ENCODE assay signal across 1 cellular context in the genomic region with DNA sequence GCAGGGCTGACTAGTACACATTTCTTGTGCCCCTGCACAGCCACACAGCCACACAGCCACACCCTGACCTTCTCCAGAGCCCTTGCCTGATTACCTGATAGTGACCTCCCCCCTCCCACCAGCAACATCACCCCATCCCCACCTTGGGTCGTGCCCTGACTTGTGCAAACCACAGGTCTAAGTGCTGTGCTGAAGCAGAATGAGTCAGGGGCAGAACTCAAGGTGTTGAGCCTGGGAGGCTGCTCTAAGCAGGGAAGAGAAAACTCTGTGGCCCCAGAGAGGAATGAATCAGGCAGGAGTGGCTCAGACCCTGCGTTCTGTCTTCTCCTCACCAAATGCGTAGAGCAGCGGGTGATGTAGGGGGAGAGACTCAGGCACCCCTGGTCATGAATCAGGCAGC.
TF ChIP-seq lines count a peak whose summit lies in the region.

No MANE protein-coding gene starts in this region.

TF ChIP-seq in HepG2, 621 proteins besides CTCF, POLR2A, EP300 and RAD21 (continued from another document):
- TF ChIP-seq, protein P1, sequence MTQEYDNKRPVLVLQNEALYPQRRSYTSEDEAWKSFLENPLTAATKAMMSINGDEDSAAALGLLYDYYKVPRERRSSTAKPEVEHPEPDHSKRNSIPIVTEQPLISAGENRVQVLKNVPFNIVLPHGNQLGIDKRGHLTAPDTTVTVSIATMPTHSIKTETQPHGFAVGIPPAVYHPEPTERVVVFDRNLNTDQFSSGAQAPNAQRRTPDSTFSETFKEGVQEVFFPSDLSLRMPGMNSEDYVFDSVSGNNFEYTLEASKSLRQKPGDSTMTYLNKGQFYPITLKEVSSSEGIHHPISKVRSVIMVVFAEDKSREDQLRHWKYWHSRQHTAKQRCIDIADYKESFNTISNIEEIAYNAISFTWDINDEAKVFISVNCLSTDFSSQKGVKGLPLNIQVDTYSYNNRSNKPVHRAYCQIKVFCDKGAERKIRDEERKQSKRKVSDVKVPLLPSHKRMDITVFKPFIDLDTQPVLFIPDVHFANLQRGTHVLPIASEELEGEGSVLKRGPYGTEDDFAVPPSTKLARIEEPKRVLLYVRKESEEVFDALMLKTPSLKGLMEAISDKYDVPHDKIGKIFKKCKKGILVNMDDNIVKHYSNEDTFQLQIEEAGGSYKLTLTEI (CRISPR knock-in tag; conservative IDR thresholded peaks at IDR 0.05): no peak
- TF ChIP-seq TMF1 (CRISPR knock-in tag; IDR thresholded peaks at IDR 0.05; ENCODE audit: low read depth) (no peak), SP140L (CRISPR knock-in tag; IDR thresholded peaks at IDR 0.05; ENCODE audit: borderline replicate concordance) (no peak)
